Comparison of ENCODE assay signal across 11 cellular contexts in the genomic region with DNA sequence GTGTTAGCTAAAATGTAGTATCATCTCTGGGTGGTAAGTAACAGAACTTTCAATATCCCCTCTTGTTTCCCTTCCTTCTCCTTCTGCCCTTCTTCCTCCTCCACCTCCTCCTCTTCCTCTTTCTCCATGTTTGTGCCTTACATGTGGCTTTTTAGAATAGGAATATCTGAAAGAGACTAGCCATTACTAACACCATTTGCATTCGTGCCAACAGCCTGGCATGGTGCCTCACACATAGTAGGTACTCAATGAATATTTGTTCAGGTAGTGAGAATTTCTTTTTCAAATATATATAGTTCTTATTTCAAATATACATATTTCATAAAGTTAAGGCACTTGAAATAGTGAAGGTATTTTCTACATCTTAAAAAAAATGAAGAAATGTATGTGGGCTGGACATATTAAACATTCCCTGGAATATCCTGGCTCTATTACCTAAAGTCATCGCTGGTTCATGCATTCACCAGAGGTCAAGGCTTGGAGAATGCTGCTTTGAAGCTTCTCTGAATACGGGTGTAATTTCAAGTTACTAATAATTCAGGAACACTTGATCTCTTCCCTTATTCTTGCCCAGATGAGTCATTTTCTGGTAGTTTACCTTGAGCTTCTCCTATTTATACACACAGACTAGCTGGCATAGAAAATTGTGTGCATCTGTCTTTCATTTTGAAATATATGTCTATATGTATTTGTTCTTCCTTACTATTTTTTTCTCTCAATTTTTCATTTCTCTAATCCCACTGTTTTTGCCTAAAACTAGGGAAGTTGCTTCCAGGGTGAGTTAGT.
A peak's percentile ranks its signal among the peaks of the same experiment; 100 is the strongest.
DNase-seq lines count a peak whose midpoint lies in the region; ATAC-seq, FAIRE-seq and TF ChIP-seq lines count a peak whose summit lies in the region.
"Had no signal": no experiment of that assay in that cellular context is flagged by ENCODE, and none has a peak within 500 bp of the region (broad histone marks: within the 10 kb centered on the region; RNA-seq: fewer than 3 reads in every experiment).

No MANE protein-coding gene starts in this region.

- TF ChIP-seq CTCF in bronchial epithelial cell (IDR thresholded peaks at IDR 0.05; ENCODE audit: insufficient read depth, low read length, severe bottlenecking) = no peak
- no peak for TF ChIP-seq CTCF in lower lobe of right lung (IDR thresholded peaks at IDR 0.05)

- DNase-seq in MG63 (peak; percentile 31), bronchial epithelial cell (ENCODE audit: low read depth) (peak; percentile 79), kidney tubule cell (ENCODE audit: low spot score) (peak; percentile 30), urothelium cell line (ENCODE audit: low spot score) (peak; percentile 36), lower lobe of right lung (no peak), HAP-1 (ENCODE audit: low spot score in 2 of 2) (no peak)
- no peak for DNase-seq in activated T-cell treated with anti-CD3 and anti-CD28 coated beads, Interleukin-2, amount 50 U/mL, for 24 hours
- DNase-seq: GOT3, NCI-H1092 treated with DMSO at 0.1 percent for 48 hours had no signal

- H3K4me3 ChIP-seq in MG63 = peak overlapping the region; percentile 3; the same call in 1 of the 2 replicates
- H3K4me3 ChIP-seq in bronchial epithelial cell (ENCODE audit: low read depth, low read length) = no peak overlapping the region
- H3K4me3 ChIP-seq in lower lobe of right lung = no peak overlapping the region
- no peak overlapping the region for H3K4me3 ChIP-seq in HAP-1
- H3K4me3 ChIP-seq: adrenal gland, suprapubic skin had no signal

- no peaks in the 10 kb centered on the region for H3K4me1 Mint-ChIP-seq in activated T-cell treated with anti-CD3 and anti-CD28 coated beads, Interleukin-2, amount 50 U/mL, for 24 hours (ENCODE audit: low read depth)

- H3K27me3 Mint-ChIP-seq in activated T-cell treated with anti-CD3 and anti-CD28 coated beads, Interleukin-2, amount 50 U/mL, for 24 hours = no peaks in the 10 kb centered on the region

- FAIRE-seq in bronchial epithelial cell (lab: Jason Lieb, UNC) (no peak), urothelium cell line (lab: Jason Lieb, UNC) (no peak)

- H3K27ac ChIP-seq in lower lobe of right lung = no peak overlapping the region
- H3K27ac ChIP-seq: suprapubic skin had no signal

- in situ Hi-C loops in HAP-1 (cut with MboI; ENCODE audit: low sequenced_read_pairs) = no loop called here

- no peaks in the 10 kb centered on the region for H3K27me3 ChIP-seq in MG63
- H3K27me3 ChIP-seq in bronchial epithelial cell (ENCODE audit: control insufficient read depth, insufficient read depth, low read length) = no peaks in the 10 kb centered on the region
- H3K27me3 ChIP-seq in lower lobe of right lung (ENCODE audit: low read depth) = no peaks in the 10 kb centered on the region
- no peaks in the 10 kb centered on the region for H3K27me3 ChIP-seq in HAP-1 (ENCODE audit: low read depth)
- H3K27me3 ChIP-seq: adrenal gland, suprapubic skin had no signal

- H3K4me1 ChIP-seq in lower lobe of right lung = no peaks in the 10 kb centered on the region
- H3K4me1 ChIP-seq in HAP-1 = peaks cover 16% of the 10 kb centered on the region
- H3K4me1 ChIP-seq: adrenal gland had no signal

- peaks cover 4% of the 10 kb centered on the region for H3K9me3 Mint-ChIP-seq in activated T-cell treated with anti-CD3 and anti-CD28 coated beads, Interleukin-2, amount 50 U/mL, for 24 hours

- intact Hi-C loops in lower lobe of right lung (cut with DNase I) = no loop called here

- no peak for ATAC-seq in lower lobe of right lung

- H3K36me3 Mint-ChIP-seq in activated T-cell treated with anti-CD3 and anti-CD28 coated beads, Interleukin-2, amount 50 U/mL, for 24 hours (ENCODE audit: low read depth) = no peaks in the 10 kb centered on the region

- no peaks in the 10 kb centered on the region for H3K36me3 ChIP-seq in MG63
- no peaks in the 10 kb centered on the region for H3K36me3 ChIP-seq in bronchial epithelial cell (ENCODE audit: control insufficient read depth, insufficient read depth, low read length)
- no peaks in the 10 kb centered on the region for H3K36me3 ChIP-seq in lower lobe of right lung
- H3K36me3 ChIP-seq in HAP-1 (replicated peaks) = no peaks in the 10 kb centered on the region
- H3K36me3 ChIP-seq: adrenal gland, suprapubic skin had no signal

- H3K27ac Mint-ChIP-seq in activated T-cell treated with anti-CD3 and anti-CD28 coated beads, Interleukin-2, amount 50 U/mL, for 24 hours = no peak overlapping the region

- no peak overlapping the region for H3K4me3 Mint-ChIP-seq in activated T-cell treated with anti-CD3 and anti-CD28 coated beads, Interleukin-2, amount 50 U/mL, for 24 hours

- H3K9me3 ChIP-seq in MG63 (no peaks in the 10 kb centered on the region), lower lobe of right lung (no peaks in the 10 kb centered on the region), HAP-1 (no peaks in the 10 kb centered on the region)
- H3K9me3 ChIP-seq: adrenal gland, suprapubic skin had no signal

Comparison
In these comparisons a context has a peak if more than half of its experiments do, and no peak if none do; other contexts are left out.
1. DNase-seq: peak in MG63 (single experiment), bronchial epithelial cell (single experiment), kidney tubule cell (single experiment) and urothelium cell line (single experiment); none in lower lobe of right lung (single experiment), HAP-1 (0 of 2) and activated T-cell treated with anti-CD3 and anti-CD28 coated beads, Interleukin-2, amount 50 U/mL, for 24 hours (single experiment).